In genomic region chr4:64271601-64272081, GRCh38 we compare ENCODE assay signal across 12 cellular contexts.
DNase-seq lines count a peak whose midpoint lies in the region; TF ChIP-seq lines count a peak whose summit lies in the region.
"Had no signal": no experiment of that assay in that cellular context is flagged by ENCODE, and none has a peak within 500 bp of the region (broad histone marks: within the 10 kb centered on the region; RNA-seq: fewer than 3 reads in every experiment).

No MANE protein-coding gene starts in this region.

- no peak overlapping the region for H2BK5ac ChIP-seq in trophoblast cell (ENCODE audit: low read depth, low read length, poor library complexity)

- H3K4me2 ChIP-seq in trophoblast cell (ENCODE audit: low read length) = no peak overlapping the region
- H3K4me2 ChIP-seq: smooth muscle cell had no signal

- DNase-seq in GM03348 (ENCODE audit: low spot score) = peak; percentile 9
- peak; percentile 5 for DNase-seq in NB4 (ENCODE audit: low read depth)
- DNase-seq in astrocyte of the hippocampus (ENCODE audit: low read depth, low spot score) = peak; percentile 41
- no peak for DNase-seq in trophoblast cell
- DNase-seq in NCI-H1417 (lab: John Stamatoyannopoulos, UW) = no peak
- no peak for DNase-seq in activated CD4-positive, alpha-beta memory T cell treated with anti-CD3 and anti-CD28 coated beads, Interleukin-2, amount 10 ng/mL, durations not matched to agents 7 days and 5 days
- DNase-seq in stimulated activated CD4-positive, alpha-beta T cell treated with anti-CD3 and anti-CD28 coated beads, Interleukin-2, amount 100 ng/mL, for 24 hours = no peak
- DNase-seq in NCI-H345 (lab: John Stamatoyannopoulos, UW) = no peak
- DNase-seq: CD8-positive, alpha-beta memory T cell; NCI-H187 had no signal

- no peaks in the 10 kb centered on the region for H3K79me2 ChIP-seq in trophoblast cell (ENCODE audit: control insufficient read depth, insufficient read depth, low read length, poor library complexity)

- no peak overlapping the region for H3K4me3 Mint-ChIP-seq in activated CD4-positive, alpha-beta memory T cell treated with anti-CD3 and anti-CD28 coated beads, Interleukin-2, amount 10 ng/mL, durations not matched to agents 7 days and 5 days
- H3K4me3 Mint-ChIP-seq: CD8-positive, alpha-beta memory T cell had no signal

- H2BK120ac ChIP-seq in trophoblast cell (ENCODE audit: insufficient read depth, low read length, poor library complexity) = no peak overlapping the region

- H3K4me1 Mint-ChIP-seq in activated CD4-positive, alpha-beta memory T cell treated with anti-CD3 and anti-CD28 coated beads, Interleukin-2, amount 10 ng/mL, durations not matched to agents 7 days and 5 days = no peaks in the 10 kb centered on the region
- H3K4me1 Mint-ChIP-seq: CD8-positive, alpha-beta memory T cell had no signal

- no peak overlapping the region for H3K23ac ChIP-seq in trophoblast cell (ENCODE audit: low read length)

- no peak overlapping the region for H3K27ac Mint-ChIP-seq in activated CD4-positive, alpha-beta memory T cell treated with anti-CD3 and anti-CD28 coated beads, Interleukin-2, amount 10 ng/mL, durations not matched to agents 7 days and 5 days
- H3K27ac Mint-ChIP-seq: activated T-helper 2 cell treated with anti-CD3 and anti-CD28 coated beads, Interferon-gamma antibody, Interleukin-2, Interleukin-4, amounts not matched to agents 10 μg/mL and 5 μg/mL and 100 μg/mL, durations not matched to agents 14 hours and 24 hours and 36 hours; CD8-positive, alpha-beta memory T cell had no signal

- TF ChIP-seq POLR2A in NB4 (IDR thresholded peaks at IDR 0.05; ENCODE audit: extremely low read depth, insufficient read length) = no peak

- no peak overlapping the region for H4K8ac ChIP-seq in trophoblast cell (ENCODE audit: low read depth, low read length)

- H3K4me1 ChIP-seq in trophoblast cell (ENCODE audit: control insufficient read depth in 1 of 2, insufficient read depth in 2 of 2, low read length in 2 of 2) = no peaks in the 10 kb centered on the region

- H3K18ac ChIP-seq in trophoblast cell (ENCODE audit: low read length) = no peak overlapping the region

- no peak overlapping the region for H4K12ac ChIP-seq in trophoblast cell (ENCODE audit: low read depth, low read length)

- peak; percentile 26 for TF ChIP-seq CTCF in NB4 (IDR thresholded peaks at IDR 0.05; ENCODE audit: low read depth, low read length)

- no peaks in the 10 kb centered on the region for H3K79me1 ChIP-seq in trophoblast cell (ENCODE audit: low read length)

- no peaks in the 10 kb centered on the region for H3K27me3 Mint-ChIP-seq in activated CD4-positive, alpha-beta memory T cell treated with anti-CD3 and anti-CD28 coated beads, Interleukin-2, amount 10 ng/mL, durations not matched to agents 7 days and 5 days
- H3K27me3 Mint-ChIP-seq: CD8-positive, alpha-beta memory T cell had no signal

- POLR2A ChIA-PET in activated CD4-positive, alpha-beta memory T cell treated with anti-CD3 and anti-CD28 coated beads, Interleukin-2, amount 10 ng/mL, durations not matched to agents 7 days and 5 days (lab: Charles Lee) = no interaction called here

- H3K27ac ChIP-seq in trophoblast cell (ENCODE audit: low read depth, low read length) = no peak overlapping the region

- no peak overlapping the region for H3K14ac ChIP-seq in trophoblast cell (ENCODE audit: low read length)

- H3K9ac ChIP-seq in trophoblast cell (ENCODE audit: low read length) = no peak overlapping the region

- H3K36me3 Mint-ChIP-seq in activated CD4-positive, alpha-beta memory T cell treated with anti-CD3 and anti-CD28 coated beads, Interleukin-2, amount 10 ng/mL, durations not matched to agents 7 days and 5 days (ENCODE audit: low read depth) = no peaks in the 10 kb centered on the region
- H3K36me3 Mint-ChIP-seq: CD8-positive, alpha-beta memory T cell had no signal

- WGBS in trophoblast cell (ENCODE audit: extremely low coverage, insufficient coverage, insufficient read length) = no CpG with 5 or more reads among the region's 9 CpGs

- H3K4me3 ChIP-seq in NB4 (ENCODE audit: low read depth, low read length) (no peak overlapping the region), trophoblast cell (ENCODE audit: low read depth, low read length) (no peak overlapping the region)
- H3K4me3 ChIP-seq: smooth muscle cell had no signal

- no peak overlapping the region for H3K4ac ChIP-seq in trophoblast cell (ENCODE audit: low read depth, low read length)

- H2AK5ac ChIP-seq in trophoblast cell (ENCODE audit: low read length) = no peak overlapping the region

- peaks cover 0 to 4% of the 10 kb centered on the region in 2 experiments for H3K36me3 ChIP-seq in trophoblast cell (ENCODE audit: control insufficient read depth in 1 of 2, insufficient read depth in 2 of 2, low read length in 2 of 2)

- no peaks in the 10 kb centered on the region for H3K27me3 ChIP-seq in trophoblast cell (ENCODE audit: insufficient read depth, low read length)

- CTCF ChIA-PET in activated CD4-positive, alpha-beta memory T cell treated with anti-CD3 and anti-CD28 coated beads, Interleukin-2, amount 10 ng/mL, durations not matched to agents 7 days and 5 days (lab: Charles Lee) = no interaction called here

- no peaks in the 10 kb centered on the region for H3K9me3 ChIP-seq in trophoblast cell (ENCODE audit: insufficient read depth, low read depth, low read length)

- H2BK12ac ChIP-seq in trophoblast cell (ENCODE audit: low read length) = no peak overlapping the region

- peaks cover 9% of the 10 kb centered on the region for H3K9me3 Mint-ChIP-seq in activated CD4-positive, alpha-beta memory T cell treated with anti-CD3 and anti-CD28 coated beads, Interleukin-2, amount 10 ng/mL, durations not matched to agents 7 days and 5 days

- no peak overlapping the region for H4K91ac ChIP-seq in trophoblast cell (ENCODE audit: low read depth, low read length)

- H2AFZ ChIP-seq in trophoblast cell (ENCODE audit: insufficient read depth, low read length, poor library complexity) = peak overlapping the region; percentile 23

Comparison
In these comparisons a context has a peak if more than half of its experiments do, and no peak if none do; other contexts are left out.
1. DNase-seq: peak in GM03348 (single experiment), NB4 (single experiment) and astrocyte of the hippocampus (single experiment); none in trophoblast cell (0 of 2), NCI-H1417 (0 of 3), activated CD4-positive, alpha-beta memory T cell treated with anti-CD3 and anti-CD28 coated beads, Interleukin-2, amount 10 ng/mL, durations not matched to agents 7 days and 5 days (single experiment), stimulated activated CD4-positive, alpha-beta T cell treated with anti-CD3 and anti-CD28 coated beads, Interleukin-2, amount 100 ng/mL, for 24 hours (0 of 2) and NCI-H345 (single experiment).